In the genomic region with DNA sequence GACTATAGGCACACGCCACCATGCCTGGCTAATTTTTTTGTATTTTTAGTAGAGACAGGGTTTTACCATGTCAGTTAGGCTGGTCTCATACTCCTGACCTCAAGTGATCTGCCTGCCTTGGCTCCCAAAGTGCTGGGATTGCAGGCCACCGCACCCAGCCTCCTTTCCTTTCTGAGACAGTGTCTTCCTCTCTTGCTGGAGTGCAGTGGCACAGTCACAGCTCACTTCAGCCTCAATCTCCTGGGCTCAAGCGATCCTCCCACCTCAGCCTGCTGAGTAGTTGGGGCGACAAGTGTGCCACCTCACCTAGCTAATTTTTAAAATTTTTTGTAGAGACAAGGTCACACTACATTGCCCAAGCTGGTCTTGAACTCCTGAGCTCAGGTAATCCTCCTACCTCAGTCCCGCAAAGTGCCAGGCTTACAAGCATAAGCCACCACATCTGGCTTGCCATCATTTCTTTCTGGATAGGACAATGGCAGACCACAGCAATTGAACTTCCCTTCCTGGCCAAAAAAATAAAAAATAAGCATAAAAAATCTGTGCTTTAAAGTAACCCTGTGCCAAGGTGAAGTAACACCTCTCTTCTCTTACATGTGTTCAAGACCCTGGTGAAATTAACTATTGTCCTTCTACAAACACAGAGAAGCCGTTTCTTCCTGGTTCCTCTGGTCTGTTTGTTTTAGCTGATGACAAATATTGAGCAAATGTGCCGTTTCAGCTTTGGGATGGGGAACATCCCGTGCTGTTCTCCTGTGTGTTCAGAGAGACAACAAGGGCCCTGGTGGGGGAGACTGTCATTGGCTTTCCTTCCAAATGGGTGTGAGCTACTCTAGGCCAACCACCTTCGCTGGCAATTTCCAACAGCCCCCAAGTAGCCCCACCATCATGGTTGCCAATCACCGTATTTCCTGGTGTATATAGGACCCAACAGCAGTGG, we compare ENCODE assay signal across 1 cellular context.
TF ChIP-seq lines count a peak whose summit lies in the region.

No MANE protein-coding gene starts in this region.

TF ChIP-seq in HepG2, 621 proteins besides CTCF, POLR2A, EP300 and RAD21 (continued from another document and continues in another):
- TF ChIP-seq, protein P1, sequence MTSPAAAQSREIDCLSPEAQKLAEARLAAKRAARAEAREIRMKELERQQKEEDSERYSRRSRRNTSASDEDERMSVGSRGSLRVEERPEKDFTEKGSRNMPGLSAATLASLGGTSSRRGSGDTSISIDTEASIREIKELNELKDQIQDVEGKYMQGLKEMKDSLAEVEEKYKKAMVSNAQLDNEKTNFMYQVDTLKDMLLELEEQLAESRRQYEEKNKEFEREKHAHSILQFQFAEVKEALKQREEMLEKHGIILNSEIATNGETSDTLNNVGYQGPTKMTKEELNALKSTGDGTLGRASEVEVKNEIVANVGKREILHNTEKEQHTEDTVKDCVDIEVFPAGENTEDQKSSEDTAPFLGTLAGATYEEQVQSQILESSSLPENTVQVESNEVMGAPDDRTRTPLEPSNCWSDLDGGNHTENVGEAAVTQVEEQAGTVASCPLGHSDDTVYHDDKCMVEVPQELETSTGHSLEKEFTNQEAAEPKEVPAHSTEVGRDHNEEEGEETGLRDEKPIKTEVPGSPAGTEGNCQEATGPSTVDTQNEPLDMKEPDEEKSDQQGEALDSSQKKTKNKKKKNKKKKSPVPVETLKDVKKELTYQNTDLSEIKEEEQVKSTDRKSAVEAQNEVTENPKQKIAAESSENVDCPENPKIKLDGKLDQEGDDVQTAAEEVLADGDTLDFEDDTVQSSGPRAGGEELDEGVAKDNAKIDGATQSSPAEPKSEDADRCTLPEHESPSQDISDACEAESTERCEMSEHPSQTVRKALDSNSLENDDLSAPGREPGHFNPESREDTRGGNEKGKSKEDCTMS (CRISPR knock-in tag; conservative IDR thresholded peaks at IDR 0.05), result no peak
- TF ChIP-seq HMG20B (CRISPR knock-in tag; conservative IDR thresholded peaks at IDR 0.05), result peak; percentile 71
- peak; percentile 31 for TF ChIP-seq SALL2 (CRISPR knock-in tag; IDR thresholded peaks at IDR 0.05)
- no peak for TF ChIP-seq AGO1 (IDR thresholded peaks at IDR 0.05; ENCODE audit: low read depth, low read length, poor library complexity, severe bottlenecking)
- peak; percentile 20; the same call in 1 of the 2 replicates for TF ChIP-seq ZSCAN29 (CRISPR knock-in tag; conservative IDR thresholded peaks at IDR 0.05)
- no peak for TF ChIP-seq MIER3 (CRISPR knock-in tag; IDR thresholded peaks at IDR 0.05; ENCODE audit: borderline replicate concordance)
- no peak for TF ChIP-seq SNAPC5 (CRISPR knock-in tag; IDR thresholded peaks at IDR 0.05; ENCODE audit: borderline replicate concordance)
- TF ChIP-seq FIP1L1 (IDR thresholded peaks at IDR 0.05; ENCODE audit: borderline replicate concordance, insufficient read depth, low read depth, low read length), result 0 out of 2 replicates have a peak, but pooled peaks have one; percentile 27
- peak; percentile 14; the same call in 1 of the 2 replicates for TF ChIP-seq PITX1 (CRISPR knock-in tag; IDR thresholded peaks at IDR 0.05)
- TF ChIP-seq HDAC2 (CRISPR knock-in tag; IDR thresholded peaks at IDR 0.05), result peak; percentile 87; the same call in 1 of the 2 replicates
- no peak for TF ChIP-seq ZFP62 (CRISPR knock-in tag; IDR thresholded peaks at IDR 0.05)
- TF ChIP-seq CEBPG (CRISPR knock-in tag; IDR thresholded peaks at IDR 0.05), result peak; percentile 94
- no peak for TF ChIP-seq ATRX (CRISPR knock-in tag; IDR thresholded peaks at IDR 0.05; ENCODE audit: borderline replicate concordance)
- peak; percentile 68 for TF ChIP-seq ZNF124 (CRISPR knock-in tag; IDR thresholded peaks at IDR 0.05)
- TF ChIP-seq AGO2 (optimal IDR thresholded peaks at IDR 0.05; ENCODE audit: low read depth, low read length), result no peak
- TF ChIP-seq IRX3 (CRISPR knock-in tag; IDR thresholded peaks at IDR 0.05; ENCODE audit: borderline replicate concordance, low read depth), result no peak
- peak; percentile 44; the same call in 1 of the 2 replicates for TF ChIP-seq EED (CRISPR knock-in tag; IDR thresholded peaks at IDR 0.05)
- peak; percentile 7; the same call in 1 of the 2 replicates for TF ChIP-seq FOSL1 (CRISPR knock-in tag; IDR thresholded peaks at IDR 0.05; ENCODE audit: borderline replicate concordance)
- TF ChIP-seq, protein P2, sequence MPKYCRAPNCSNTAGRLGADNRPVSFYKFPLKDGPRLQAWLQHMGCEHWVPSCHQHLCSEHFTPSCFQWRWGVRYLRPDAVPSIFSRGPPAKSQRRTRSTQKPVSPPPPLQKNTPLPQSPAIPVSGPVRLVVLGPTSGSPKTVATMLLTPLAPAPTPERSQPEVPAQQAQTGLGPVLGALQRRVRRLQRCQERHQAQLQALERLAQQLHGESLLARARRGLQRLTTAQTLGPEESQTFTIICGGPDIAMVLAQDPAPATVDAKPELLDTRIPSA (CRISPR knock-in tag; IDR thresholded peaks at IDR 0.05; ENCODE audit: borderline replicate concordance), result no peak
- no peak for TF ChIP-seq GTF3A (CRISPR knock-in tag; conservative IDR thresholded peaks at IDR 0.05)
- peak; percentile 83 for TF ChIP-seq PAXIP1 (CRISPR knock-in tag; conservative IDR thresholded peaks at IDR 0.05)
- TF ChIP-seq FOXP1 (IDR thresholded peaks at IDR 0.05), result no peak
- TF ChIP-seq FOXP1 (CRISPR knock-in tag; IDR thresholded peaks at IDR 0.05), result peak; percentile 91
- no peak for TF ChIP-seq SOX6 (IDR thresholded peaks at IDR 0.05)
- peak; percentile 96 for TF ChIP-seq SOX6 (CRISPR knock-in tag; IDR thresholded peaks at IDR 0.05)
- peak; percentile 69 for TF ChIP-seq ZMYM3 (CRISPR knock-in tag; IDR thresholded peaks at IDR 0.05)
- 0 out of 2 replicates have a peak, but pooled peaks have one; percentile 45 for TF ChIP-seq ZNF547 (CRISPR knock-in tag; IDR thresholded peaks at IDR 0.05)
- TF ChIP-seq ZSCAN12 (CRISPR knock-in tag; IDR thresholded peaks at IDR 0.05), result no peak
- 0 out of 2 replicates have a peak, but pooled peaks have one; percentile 32 for TF ChIP-seq NR2F2 (IDR thresholded peaks at IDR 0.05; ENCODE audit: borderline replicate concordance, low read depth)
- TF ChIP-seq, protein P3, sequence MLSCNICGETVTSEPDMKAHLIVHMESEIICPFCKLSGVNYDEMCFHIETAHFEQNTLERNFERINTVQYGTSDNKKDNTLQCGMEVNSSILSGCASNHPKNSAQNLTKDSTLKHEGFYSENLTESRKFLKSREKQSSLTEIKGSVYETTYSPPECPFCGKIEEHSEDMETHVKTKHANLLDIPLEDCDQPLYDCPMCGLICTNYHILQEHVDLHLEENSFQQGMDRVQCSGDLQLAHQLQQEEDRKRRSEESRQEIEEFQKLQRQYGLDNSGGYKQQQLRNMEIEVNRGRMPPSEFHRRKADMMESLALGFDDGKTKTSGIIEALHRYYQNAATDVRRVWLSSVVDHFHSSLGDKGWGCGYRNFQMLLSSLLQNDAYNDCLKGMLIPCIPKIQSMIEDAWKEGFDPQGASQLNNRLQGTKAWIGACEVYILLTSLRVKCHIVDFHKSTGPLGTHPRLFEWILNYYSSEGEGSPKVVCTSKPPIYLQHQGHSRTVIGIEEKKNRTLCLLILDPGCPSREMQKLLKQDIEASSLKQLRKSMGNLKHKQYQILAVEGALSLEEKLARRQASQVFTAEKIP (CRISPR knock-in tag; IDR thresholded peaks at IDR 0.05; ENCODE audit: borderline replicate concordance), result no peak
- TF ChIP-seq FOXO1 (CRISPR knock-in tag; IDR thresholded peaks at IDR 0.05), result peak; percentile 60
- peak; percentile 80 for TF ChIP-seq ELF1 (CRISPR knock-in tag; IDR thresholded peaks at IDR 0.05)
- TF ChIP-seq SATB2 (CRISPR knock-in tag; IDR thresholded peaks at IDR 0.05), result no peak
- TF ChIP-seq ZNF850 (CRISPR knock-in tag; conservative IDR thresholded peaks at IDR 0.05), result no peak
- peak; percentile 43; the same call in 1 of the 2 replicates for TF ChIP-seq FOXK2 (IDR thresholded peaks at IDR 0.05)
- TF ChIP-seq ZBTB20 (CRISPR knock-in tag; IDR thresholded peaks at IDR 0.05; ENCODE audit: borderline replicate concordance, low read depth), result 0 out of 2 replicates have a peak, but pooled peaks have one; percentile 23
- TF ChIP-seq MTA1 (CRISPR knock-in tag; IDR thresholded peaks at IDR 0.05; ENCODE audit: borderline replicate concordance), result no peak
- TF ChIP-seq MED1 (CRISPR knock-in tag; IDR thresholded peaks at IDR 0.05), result peak; percentile 78
- TF ChIP-seq BRCA1 (CRISPR knock-in tag; IDR thresholded peaks at IDR 0.05), result no peak
- TF ChIP-seq SPEN (CRISPR knock-in tag; IDR thresholded peaks at IDR 0.05; ENCODE audit: low read depth), result no peak
- no peak for TF ChIP-seq KLF13 (CRISPR knock-in tag; IDR thresholded peaks at IDR 0.05)
- TF ChIP-seq RXRB (CRISPR knock-in tag; IDR thresholded peaks at IDR 0.05; ENCODE audit: borderline replicate concordance), result peak; percentile 60
- TF ChIP-seq, protein P4, sequence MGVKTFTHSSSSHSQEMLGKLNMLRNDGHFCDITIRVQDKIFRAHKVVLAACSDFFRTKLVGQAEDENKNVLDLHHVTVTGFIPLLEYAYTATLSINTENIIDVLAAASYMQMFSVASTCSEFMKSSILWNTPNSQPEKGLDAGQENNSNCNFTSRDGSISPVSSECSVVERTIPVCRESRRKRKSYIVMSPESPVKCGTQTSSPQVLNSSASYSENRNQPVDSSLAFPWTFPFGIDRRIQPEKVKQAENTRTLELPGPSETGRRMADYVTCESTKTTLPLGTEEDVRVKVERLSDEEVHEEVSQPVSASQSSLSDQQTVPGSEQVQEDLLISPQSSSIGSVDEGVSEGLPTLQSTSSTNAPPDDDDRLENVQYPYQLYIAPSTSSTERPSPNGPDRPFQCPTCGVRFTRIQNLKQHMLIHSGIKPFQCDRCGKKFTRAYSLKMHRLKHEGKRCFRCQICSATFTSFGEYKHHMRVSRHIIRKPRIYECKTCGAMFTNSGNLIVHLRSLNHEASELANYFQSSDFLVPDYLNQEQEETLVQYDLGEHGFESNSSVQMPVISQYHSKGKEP (CRISPR knock-in tag; IDR thresholded peaks at IDR 0.05), result no peak
- TF ChIP-seq YEATS4 (CRISPR knock-in tag; IDR thresholded peaks at IDR 0.05; ENCODE audit: borderline replicate concordance), result peak; percentile 36
- no peak for TF ChIP-seq ZFP90 (CRISPR knock-in tag; IDR thresholded peaks at IDR 0.05; ENCODE audit: borderline replicate concordance)
- no peak for TF ChIP-seq ZNF720 (CRISPR knock-in tag; IDR thresholded peaks at IDR 0.05)
- TF ChIP-seq, protein P5, sequence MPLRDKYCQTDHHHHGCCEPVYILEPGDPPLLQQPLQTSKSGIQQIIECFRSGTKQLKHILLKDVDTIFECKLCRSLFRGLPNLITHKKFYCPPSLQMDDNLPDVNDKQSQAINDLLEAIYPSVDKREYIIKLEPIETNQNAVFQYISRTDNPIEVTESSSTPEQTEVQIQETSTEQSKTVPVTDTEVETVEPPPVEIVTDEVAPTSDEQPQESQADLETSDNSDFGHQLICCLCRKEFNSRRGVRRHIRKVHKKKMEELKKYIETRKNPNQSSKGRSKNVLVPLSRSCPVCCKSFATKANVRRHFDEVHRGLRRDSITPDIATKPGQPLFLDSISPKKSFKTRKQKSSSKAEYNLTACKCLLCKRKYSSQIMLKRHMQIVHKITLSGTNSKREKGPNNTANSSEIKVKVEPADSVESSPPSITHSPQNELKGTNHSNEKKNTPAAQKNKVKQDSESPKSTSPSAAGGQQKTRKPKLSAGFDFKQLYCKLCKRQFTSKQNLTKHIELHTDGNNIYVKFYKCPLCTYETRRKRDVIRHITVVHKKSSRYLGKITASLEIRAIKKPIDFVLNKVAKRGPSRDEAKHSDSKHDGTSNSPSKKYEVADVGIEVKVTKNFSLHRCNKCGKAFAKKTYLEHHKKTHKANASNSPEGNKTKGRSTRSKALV (CRISPR knock-in tag; IDR thresholded peaks at IDR 0.05), result peak; percentile 50
- TF ChIP-seq ZNF451 (CRISPR knock-in tag; IDR thresholded peaks at IDR 0.05), result 0 out of 2 replicates have a peak, but pooled peaks have one; percentile 18
- TF ChIP-seq ZNF747 (CRISPR knock-in tag; IDR thresholded peaks at IDR 0.05; ENCODE audit: borderline replicate concordance), result no peak
